ENCODE assay signal across 1 cellular context in genomic region chr3:63895422-63896189, GRCh38.
TF ChIP-seq lines count a peak whose summit lies in the region.

No MANE protein-coding gene starts in this region.

TF ChIP-seq in HEK293, 187 proteins besides CTCF, POLR2A, EP300 and RAD21:
- TF ChIP-seq ZNF239 (tag by site-specific recombination; IDR thresholded peaks at IDR 0.05) (no peak), PRDM1 (tag by site-specific recombination; IDR thresholded peaks at IDR 0.05) (peak; percentile 94), ZNF596 (tag by site-specific recombination; IDR thresholded peaks at IDR 0.05) (peak; percentile 92), ZNF366 (tag by site-specific recombination; conservative IDR thresholded peaks at IDR 0.05) (peak; percentile 73)
TF ChIP-seq in HEK293: peak in this region for 3.
